8 cellular contexts compared by ENCODE assay signal in the genomic region with DNA sequence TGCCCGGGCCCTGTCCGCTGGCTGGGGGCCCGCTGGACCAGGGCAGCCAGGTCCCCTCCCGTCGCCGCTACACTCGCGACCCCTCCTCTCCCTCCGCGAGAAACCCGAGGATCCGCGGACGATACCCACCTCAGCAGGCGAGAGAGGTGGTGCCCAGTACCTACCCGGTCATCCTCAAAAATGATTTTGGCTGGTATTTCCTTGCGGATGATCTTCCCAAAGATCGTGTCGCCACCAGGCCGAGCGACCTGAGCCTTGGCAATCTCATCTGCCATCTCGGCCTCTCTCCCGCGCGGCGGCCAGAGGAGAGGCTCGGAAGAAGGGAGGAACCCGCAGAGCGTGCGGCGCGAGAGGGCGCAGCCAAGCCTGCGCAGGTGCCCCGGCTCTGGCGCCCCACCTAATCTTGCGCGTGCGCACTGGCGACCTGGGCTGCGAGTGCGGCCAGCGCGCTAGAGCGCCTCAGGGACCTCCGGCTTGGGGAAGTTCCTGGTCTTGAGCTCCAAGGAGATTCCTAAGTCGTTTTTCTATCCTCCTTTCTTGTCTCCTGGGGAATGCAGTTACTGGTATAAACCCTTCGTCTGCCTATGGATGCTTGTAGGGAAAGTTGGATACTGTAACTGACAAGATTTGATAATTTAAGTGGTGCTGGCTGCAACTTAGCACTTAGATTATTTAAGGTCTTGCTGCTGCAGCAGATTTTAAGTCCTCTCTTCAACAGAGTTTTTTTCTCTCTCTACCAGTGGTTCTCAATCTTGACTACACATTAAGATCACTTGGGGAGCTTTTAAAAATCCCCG. TPM values are rescaled to one million over a fixed set of nuclear protein-coding genes. Genes with fewer than 3 reads are reported as not detected.
DNase-seq lines count a peak whose midpoint lies in the region; ATAC-seq and TF ChIP-seq lines count a peak whose summit lies in the region.

A gene (minus strand): TSS at position 326 of the 797 bp plus-strand sequence. CDS start 51 bp downstream, at position 275.

- H3K27me3 Mint-ChIP-seq in activated naive CD4-positive, alpha-beta T cell treated with anti-CD3 and anti-CD28 coated beads, Interleukin-2, amount 10 ng/mL, durations not matched to agents 7 days and 5 days: peaks cover 4% of the 10 kb centered on the region

- H3K36me3 Mint-ChIP-seq in activated naive CD4-positive, alpha-beta T cell treated with anti-CD3 and anti-CD28 coated beads, Interleukin-2, amount 10 ng/mL, durations not matched to agents 7 days and 5 days: peaks cover 30% of the 10 kb centered on the region

- H3K4me1 Mint-ChIP-seq in activated naive CD4-positive, alpha-beta T cell treated with anti-CD3 and anti-CD28 coated beads, Interleukin-2, amount 10 ng/mL, durations not matched to agents 7 days and 5 days: peaks cover 54% of the 10 kb centered on the region

- CTCF ChIA-PET in activated naive CD4-positive, alpha-beta T cell treated with anti-CD3 and anti-CD28 coated beads, Interleukin-2, amount 10 ng/mL, durations not matched to agents 7 days and 5 days (lab: Charles Lee): interaction anchor here (0.8 to 1.3 kb wide), 7 partner anchors 88 to 217 kb away, joined by 3 to 5 read pairs (median 3); no protein-coding TSS in a partner anchor

- peak; percentile 95 for DNase-seq in GM06990 (ENCODE audit: extremely low read depth, insufficient read length)
- peak; percentile 74 for DNase-seq in HFF-Myc (ENCODE audit: extremely low read depth, low read depth)
- peak; percentile 84 for DNase-seq in MV-4-11 (lab: John Stamatoyannopoulos, UW)
- peak; percentile 92 for DNase-seq in SK-N-DZ (ENCODE audit: low spot score)
- peak; percentile 94 for DNase-seq in activated naive CD4-positive, alpha-beta T cell treated with anti-CD3 and anti-CD28 coated beads, Interleukin-2, amount 10 ng/mL, durations not matched to agents 7 days and 5 days
- peak; percentile 97 for DNase-seq in germinal center (ENCODE audit: low spot score)
- DNase-seq in omental fat pad (ENCODE audit: low spot score): peak; percentile 82
- DNase-seq in testis: peak; percentile 92

- WGBS in testis, 2 donors: 0% methylated on average over 33 to 39 of the region's 49 CpGs

- H3K9me3 ChIP-seq in testis: no peaks in the 10 kb centered on the region

- H3K9me3 Mint-ChIP-seq in activated naive CD4-positive, alpha-beta T cell treated with anti-CD3 and anti-CD28 coated beads, Interleukin-2, amount 10 ng/mL, durations not matched to agents 7 days and 5 days: no peaks in the 10 kb centered on the region

- TF ChIP-seq POLR2A in testis (IDR thresholded peaks at IDR 0.05): peak; percentile 31

- H3K4me3 ChIP-seq in GM06990 (replicated peaks; ENCODE audit: low read depth, low read length) (peak within 1 kb of the TSS; percentile 93), HFF-Myc (replicated peaks; ENCODE audit: low read depth, low read length) (peak within 1 kb of the TSS; percentile 90), testis (peak within 1 kb of the TSS; percentile 79 to 86)

- peaks cover 2% of the 10 kb centered on the region for H3K36me3 ChIP-seq in GM06990 (ENCODE audit: control insufficient read depth, insufficient read depth, low read length)
- no peaks in the 10 kb centered on the region for H3K36me3 ChIP-seq in testis (ENCODE audit: low read depth, missing control alignments)

- TF ChIP-seq CTCF in GM06990 (IDR thresholded peaks at IDR 0.05; ENCODE audit: insufficient read depth, low read length, poor library complexity, severe bottlenecking) (peak; percentile 45), HFF-Myc (IDR thresholded peaks at IDR 0.05; ENCODE audit: low read depth, low read length, missing control alignments) (no peak), omental fat pad (IDR thresholded peaks at IDR 0.05) (no peak), testis (IDR thresholded peaks at IDR 0.05) (peak in 2 of 3 experiments; percentile 0 to 24)

- peaks cover 7% of the 10 kb centered on the region for H3K4me1 ChIP-seq in testis

- ATAC-seq in omental fat pad (ENCODE audit: low FRiP score): peak; percentile 92

- peak within 1 kb of the TSS; percentile 75 to 93 for H3K27ac ChIP-seq in testis

- H3K27ac Mint-ChIP-seq in activated naive CD4-positive, alpha-beta T cell treated with anti-CD3 and anti-CD28 coated beads, Interleukin-2, amount 10 ng/mL, durations not matched to agents 7 days and 5 days: peak within 1 kb of the TSS; percentile 98

- intact Hi-C loops in testis (cut with DNase I; ENCODE audit: low total_unique reads): loop anchor here (10.0 kb wide), 1 partner anchor 100 kb away; a partner anchor contains a TSS

- H3K4me3 Mint-ChIP-seq in activated naive CD4-positive, alpha-beta T cell treated with anti-CD3 and anti-CD28 coated beads, Interleukin-2, amount 10 ng/mL, durations not matched to agents 7 days and 5 days: peak within 1 kb of the TSS; percentile 92

- H3K27me3 ChIP-seq in GM06990 (replicated peaks; ENCODE audit: control insufficient read depth, insufficient read depth, low read length): no peaks in the 10 kb centered on the region
- no peaks in the 10 kb centered on the region for H3K27me3 ChIP-seq in testis

RNA-seq across cellular contexts. Expression of the gene that starts here (rescaled TPM):
- polyA plus RNA-seq in SK-N-DZ (2014; cell fraction: cytosol; rRNA removed): 640 and 713 TPM in 2 replicates
- 378 and 497 TPM in 2 replicates for polyA plus RNA-seq in SK-N-DZ (2014; cell fraction: nucleus; rRNA removed)
- 100 to 1,000 TPM; 143 to 187 (median 161) TPM for total RNA-seq in omental fat pad
- 100 to 1,000 TPM; 102 to 104 TPM for total RNA-seq in testis
- 222 TPM for polyA plus RNA-seq in testis (ENCODE audit: insufficient read depth, low read depth, low replicate concordance)

Comparison
In these comparisons a context has a peak if more than half of its experiments do, and no peak if none do; other contexts are left out.
1. Peak in every context shown above with its lines: DNase-seq, ATAC-seq, H3K4me3 ChIP-seq and H3K27ac ChIP-seq.
2. CTCF ChIP-seq: peak in GM06990 (single experiment) and testis (2 of 3); none in HFF-Myc (single experiment) and omental fat pad (0 of 3).